ENCODE assay signal across 23 cellular contexts in genomic region chr2:195121341-195121740, GRCh38.
"Had no signal": no experiment of that assay in that cellular context is flagged by ENCODE, and none has a peak within 500 bp of the region (broad histone marks: within the 10 kb centered on the region; RNA-seq: fewer than 3 reads in every experiment).

No MANE protein-coding gene starts in this region.

- H3K36me3 ChIP-seq: colonic mucosa, esophagus squamous epithelium, gastrocnemius medialis, heart right ventricle, left lung, lower lobe of right lung had no signal

- DNase-seq: colonic mucosa; cortex of kidney; effector CD8-positive, alpha-beta T cell; effector memory CD8-positive, alpha-beta T cell; endodermal cell; erythroblast; esophagus squamous epithelium; foreskin fibroblast; foreskin melanocyte; gastrocnemius medialis; glutamatergic neuron; head of caudate nucleus; heart right ventricle; hippocampal formation; left cardiac atrium; left lung; left ventricle myocardium superior; lower lobe of right lung; mesenchymal stem cell; mucosa of descending colon; naive B cell had no signal

- H3K27me3 ChIP-seq: colonic mucosa, esophagus squamous epithelium, gastrocnemius medialis, heart right ventricle, left lung had no signal

- ATAC-seq: effector memory CD8-positive, alpha-beta T cell; esophagus mucosa; gastrocnemius medialis; heart right ventricle; left cardiac atrium; left lung; left ventricle myocardium superior; lower lobe of right lung; mucosa of descending colon had no signal

- H3K4me1 ChIP-seq: colonic mucosa, esophagus squamous epithelium, gastrocnemius medialis, heart right ventricle, left lung, lower lobe of right lung had no signal

- H3K9me3 ChIP-seq: colonic mucosa, esophagus squamous epithelium, gastrocnemius medialis, heart right ventricle, left lung, lower lobe of right lung, mucosa of descending colon had no signal

- H3K27ac ChIP-seq: colonic mucosa, epithelial cell of prostate, esophagus squamous epithelium, gastrocnemius medialis, heart right ventricle, left lung, lower lobe of right lung had no signal

- H3K4me3 ChIP-seq: colonic mucosa, esophagus squamous epithelium, gastrocnemius medialis, heart right ventricle, left lung, lower lobe of right lung, mucosa of descending colon had no signal
